In the genomic region with DNA sequence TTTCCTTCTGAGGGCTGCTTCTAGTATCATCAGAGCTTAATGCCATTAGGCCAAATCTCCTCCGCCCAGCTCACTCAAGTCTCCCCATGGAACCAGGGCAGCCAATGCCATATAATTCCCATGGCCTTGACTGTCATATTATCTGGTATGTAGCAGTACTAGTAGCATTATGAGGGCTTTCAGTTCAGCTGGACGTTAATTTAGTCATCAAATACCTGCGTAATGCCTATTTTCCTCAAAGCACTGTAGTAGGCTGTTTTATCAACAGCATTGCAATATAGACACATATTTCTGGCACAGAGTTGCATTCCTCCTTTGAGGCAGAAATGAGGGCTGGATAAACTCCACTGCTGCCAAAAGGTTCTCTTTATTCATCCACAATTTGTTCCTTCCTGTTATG, we compare ENCODE assay signal across 8 cellular contexts. TPM values are rescaled to one million over a fixed set of nuclear protein-coding genes. Genes with fewer than 3 reads are reported as not detected.
DNase-seq lines count a peak whose midpoint lies in the region; ATAC-seq and TF ChIP-seq lines count a peak whose summit lies in the region.

No MANE protein-coding gene starts in this region.

- TF ChIP-seq CTCF in adrenal gland (IDR thresholded peaks at IDR 0.05): no peak

- H3K36me3 ChIP-seq in adrenal gland (replicated peaks in 1 of 2): no peaks in the 10 kb centered on the region
- peaks cover 4% of the 10 kb centered on the region for H3K36me3 ChIP-seq in thymus (ENCODE audit: control insufficient read depth, insufficient read depth)

- intact Hi-C loops in activated CD4-positive, alpha-beta T cell treated with anti-CD3 and anti-CD28 coated beads for 36 hours (cut with DNase I, micrococcal nuclease): loop anchor here (5.0 kb wide), 5 partner anchors 103 to 712 kb away; partner anchors contain the start of gene STK38 (in 1 of the 2)
- intact Hi-C loops in adrenal gland (cut with DNase I): no loop called here

- no peaks in the 10 kb centered on the region for H3K9me3 Mint-ChIP-seq in activated CD4-positive, alpha-beta T cell treated with anti-CD3 and anti-CD28 coated beads for 36 hours (ENCODE audit: low read depth)

- H3K27me3 ChIP-seq in adrenal gland: no peaks in the 10 kb centered on the region
- no peaks in the 10 kb centered on the region for H3K27me3 ChIP-seq in thymus (ENCODE audit: control insufficient read depth, insufficient read depth)

- POLR2A ChIA-PET in activated CD4-positive, alpha-beta T cell treated with anti-CD3 and anti-CD28 coated beads for 36 hours (lab: Charles Lee): no interaction called here

- H3K27me3 Mint-ChIP-seq in activated CD4-positive, alpha-beta T cell treated with anti-CD3 and anti-CD28 coated beads for 36 hours: no peaks in the 10 kb centered on the region

- H3K4me3 Mint-ChIP-seq in activated CD4-positive, alpha-beta T cell treated with anti-CD3 and anti-CD28 coated beads for 36 hours: peak overlapping the region; percentile 95

- 35 to 46% (median 39%) methylated on average over 3 of the region's 3 CpGs for WGBS in adrenal gland, 4 donors
- WGBS in thymus: 91% methylated on average over 3 of the region's 3 CpGs

- H3K4me1 ChIP-seq in adrenal gland (replicated peaks in 1 of 2) (peaks cover 31 to 51% of the 10 kb centered on the region in 2 donors), thymus (ENCODE audit: control insufficient read depth, insufficient read depth, low read length) (peaks cover 9% of the 10 kb centered on the region)

- peaks cover 31% of the 10 kb centered on the region for H3K4me1 Mint-ChIP-seq in activated CD4-positive, alpha-beta T cell treated with anti-CD3 and anti-CD28 coated beads for 36 hours

- H3K36me3 Mint-ChIP-seq in activated CD4-positive, alpha-beta T cell treated with anti-CD3 and anti-CD28 coated beads for 36 hours (ENCODE audit: low read depth): peaks cover 20% of the 10 kb centered on the region

- H3K27ac ChIP-seq in adrenal gland (peak overlapping the region; percentile 96 to 99 (median 98)), thymus (ENCODE audit: low read depth) (peak overlapping the region; percentile 13)

- H3K4me3 ChIP-seq in adrenal gland: peak overlapping the region in 1 of 4 donors; percentile 70
- no peak overlapping the region for H3K4me3 ChIP-seq in thymus (ENCODE audit: low read length)

- no peaks in the 10 kb centered on the region for H3K9me3 ChIP-seq in adrenal gland (replicated peaks in 1 of 3)
- peaks cover 2% of the 10 kb centered on the region for H3K9me3 ChIP-seq in thymus (ENCODE audit: control insufficient read depth)

- no peak for ATAC-seq in activated CD4-positive, alpha-beta T cell treated with anti-CD3 and anti-CD28 coated beads for 36 hours
- ATAC-seq in HG02840 (IDR thresholded peaks at IDR 0.05; ENCODE audit: low FRiP score, unreplicated experiment): no peak

- no peak for TF ChIP-seq POLR2A in adrenal gland (IDR thresholded peaks at IDR 0.05)

- CTCF ChIA-PET in activated CD4-positive, alpha-beta T cell treated with anti-CD3 and anti-CD28 coated beads for 36 hours (lab: Charles Lee): interaction anchor here (1.7 kb wide), 1 partner anchor 21 kb away, joined by 9 read pairs; no protein-coding TSS in a partner anchor

- peak overlapping the region; percentile 95 for H3K27ac Mint-ChIP-seq in activated CD4-positive, alpha-beta T cell treated with anti-CD3 and anti-CD28 coated beads for 36 hours

- no peak for DNase-seq in activated CD4-positive, alpha-beta T cell treated with anti-CD3 and anti-CD28 coated beads for 36 hours
- no peak for DNase-seq in activated CD4-positive, alpha-beta T cell treated with anti-CD3 and anti-CD28 coated beads for 4 hours
- DNase-seq in adrenal gland (peak in 1 of 7 donors; percentile 32), left kidney (ENCODE audit: low read depth, low spot score) (peak; percentile 2), midbrain (lab: John Stamatoyannopoulos, UW) (no peak), NCI-H1092 treated with DMSO at 0.1 percent for 48 hours (lab: John Stamatoyannopoulos, UW) (no peak)

RNA-seq across cellular contexts. Expression of gene KCTD20, which starts 1.7 kb away (rescaled TPM):
- 10 to 100 TPM; 46.5 to 50.6 TPM for total RNA-seq in activated CD4-positive, alpha-beta T cell treated with anti-CD3 and anti-CD28 coated beads for 36 hours
- total RNA-seq in adrenal gland: 10 to 100 TPM; 42.2 to 74.2 (median 54.4) TPM
- 10 to 100 TPM; 15.3 to 66.6 (median 16.7) TPM for polyA plus RNA-seq in adrenal gland
- 19.5 TPM for polyA plus RNA-seq in thymus

RNA-seq across cellular contexts. Expression of gene PXT1, which starts 1.8 kb away (rescaled TPM):
- under 1 TPM; 0.11 to 0.14 TPM for total RNA-seq in activated CD4-positive, alpha-beta T cell treated with anti-CD3 and anti-CD28 coated beads for 36 hours
- not detected for total RNA-seq in adrenal gland
- polyA plus RNA-seq in adrenal gland: not detected
- 0.05 TPM for polyA plus RNA-seq in thymus

RNA-seq across cellular contexts. Expression of gene ETV7, which starts 57.0 kb away (rescaled TPM):
- 1 to 10 TPM; 2.4 to 2.5 TPM for total RNA-seq in activated CD4-positive, alpha-beta T cell treated with anti-CD3 and anti-CD28 coated beads for 36 hours
- 1 to 10 TPM in 6 of 8 donors, under 1 TPM in 1, not detected in 1; 0.28 to 6.0 (median 2.3) TPM for total RNA-seq in adrenal gland
- polyA plus RNA-seq in adrenal gland (1 to 10 TPM in 2 of 3 donors, under 1 TPM in 1; 0.86 to 3.0 (median 2.4) TPM), thymus (5.5 TPM)

Comparison
In these comparisons a context has a peak if more than half of its experiments do, and no peak if none do; other contexts are left out.
1. intact Hi-C loops: an anchor here in activated CD4-positive, alpha-beta T cell treated with anti-CD3 and anti-CD28 coated beads for 36 hours (5.0 kb wide); none called in adrenal gland.